Comparison of ENCODE assay signal across 8 cellular contexts in the genomic region with DNA sequence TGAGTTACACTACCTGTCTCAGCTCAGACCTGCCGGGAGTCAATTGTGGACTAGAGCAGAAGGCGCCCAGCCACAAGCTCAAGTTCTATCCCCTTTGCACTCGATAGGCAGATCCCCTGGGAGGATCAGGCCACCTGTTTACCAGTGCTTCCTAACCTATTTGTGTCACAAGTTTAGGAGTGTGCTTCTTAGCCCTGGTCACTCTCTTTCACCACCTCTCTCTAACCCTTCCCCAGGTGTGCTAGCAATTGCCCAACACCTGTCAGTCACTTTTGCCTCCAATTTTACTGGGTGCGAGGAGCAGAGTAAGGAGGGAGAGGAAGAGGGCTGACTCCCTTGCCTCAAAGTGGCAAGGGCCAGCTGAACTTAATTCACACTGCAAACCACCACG. TPM values are rescaled to one million over a fixed set of nuclear protein-coding genes. Genes with fewer than 3 reads are reported as not detected.
A peak's percentile ranks its signal among the peaks of the same experiment; 100 is the strongest.
DNase-seq lines count a peak whose midpoint lies in the region; ATAC-seq and TF ChIP-seq lines count a peak whose summit lies in the region.

No MANE protein-coding gene starts in this region.

- intact Hi-C loops in activated CD4-positive, alpha-beta memory T cell treated with anti-CD3 and anti-CD28 coated beads for 36 hours (cut with micrococcal nuclease), result loop anchor here (1.0 to 10.0 kb wide), 8 partner anchors 14 to 1257 kb away; partner anchors contain the start of genes AP5M1, ARID4A, EXOC5 and KIAA0586
- intact Hi-C loops in right cardiac atrium (cut with DNase I) (no loop called here), posterior cingulate gyrus (cut with DNase I) (loop anchor here (5.0 kb wide), 1 partner anchor 122 kb away; the partner anchor contains the start of genes AP5M1 and EXOC5)

- TF ChIP-seq CTCF in GM10248 (IDR thresholded peaks at IDR 0.05; ENCODE audit: control extremely low read depth, extremely low read depth, low read depth, missing control alignments), result no peak

- POLR2A ChIA-PET in GM10248 (lab: Yijun Ruan, JAX), result no interaction called here
- POLR2A ChIA-PET in activated CD4-positive, alpha-beta memory T cell treated with anti-CD3 and anti-CD28 coated beads for 36 hours (lab: Charles Lee), result interaction anchor here (0.7 kb wide), 1 partner anchor 121 kb away, joined by 8 read pairs; the partner anchor contains the start of genes AP5M1 and EXOC5

- CTCF ChIA-PET in GM10248 (lab: Yijun Ruan, JAX), result interaction anchor here (1.2 to 3.2 kb wide), 4 partner anchors 9 to 95 kb away, joined by 3 to 16 read pairs (median 7); no protein-coding TSS in a partner anchor
- CTCF ChIA-PET in activated CD4-positive, alpha-beta memory T cell treated with anti-CD3 and anti-CD28 coated beads for 36 hours (lab: Charles Lee), result interaction anchor here (0.6 to 1.2 kb wide), 2 partner anchors 121 to 1257 kb away, joined by 3 to 4 read pairs; partner anchors contain the start of genes AP5M1 and EXOC5

- no peaks in the 10 kb centered on the region for H3K9me3 ChIP-seq in right cardiac atrium (ENCODE audit: control insufficient read depth, low read length)

- peak; percentile 21 for DNase-seq in GM10248 (ENCODE audit: extremely low spot score)
- DNase-seq in activated CD4-positive, alpha-beta memory T cell treated with anti-CD3 and anti-CD28 coated beads for 36 hours, result no peak
- DNase-seq in right cardiac atrium, result no peak
- DNase-seq in posterior cingulate gyrus, result no peak
- no peak for DNase-seq in NOMO-1 treated with dmso at 0.1 percent for 144 hours (lab: John Stamatoyannopoulos, UW; ENCODE audit: unreplicated experiment)
- no peak for DNase-seq in NCI-H2196 treated with DMSO at 0.1 percent for 48 hours (lab: John Stamatoyannopoulos, UW; ENCODE audit: unreplicated experiment)

- 43% methylated on average over 5 of the region's 5 CpGs for WGBS in right cardiac atrium

- H3K27ac ChIP-seq in right cardiac atrium (ENCODE audit: low read length) (peak overlapping the region; percentile 64), skin epidermis (peak overlapping the region; percentile 13 to 97 (median 92))

- no peaks in the 10 kb centered on the region for H3K27me3 ChIP-seq in right cardiac atrium (ENCODE audit: control insufficient read depth, insufficient read depth)

- H3K27me3 Mint-ChIP-seq in activated CD4-positive, alpha-beta memory T cell treated with anti-CD3 and anti-CD28 coated beads for 36 hours, result no peaks in the 10 kb centered on the region

- ATAC-seq in HG03095 (IDR thresholded peaks at IDR 0.05; ENCODE audit: unreplicated experiment) (peak; percentile 2), right cardiac atrium (no peak)

- H3K36me3 Mint-ChIP-seq in activated CD4-positive, alpha-beta memory T cell treated with anti-CD3 and anti-CD28 coated beads for 36 hours, result peaks cover 9% of the 10 kb centered on the region

- H3K4me3 ChIP-seq in right cardiac atrium (ENCODE audit: low read length), result peak overlapping the region; percentile 70
- peak overlapping the region; percentile 61 to 93 (median 85) for H3K4me3 ChIP-seq in skin epidermis

- H3K9me3 Mint-ChIP-seq in activated CD4-positive, alpha-beta memory T cell treated with anti-CD3 and anti-CD28 coated beads for 36 hours, result no peaks in the 10 kb centered on the region

- H3K4me1 Mint-ChIP-seq in activated CD4-positive, alpha-beta memory T cell treated with anti-CD3 and anti-CD28 coated beads for 36 hours (ENCODE audit: low read depth), result peaks cover 42% of the 10 kb centered on the region

- peaks cover 3% of the 10 kb centered on the region for H3K4me1 ChIP-seq in right cardiac atrium (ENCODE audit: control insufficient read depth, insufficient read depth, low read length)

- peak overlapping the region; percentile 82 for H3K4me3 Mint-ChIP-seq in activated CD4-positive, alpha-beta memory T cell treated with anti-CD3 and anti-CD28 coated beads for 36 hours

- H3K27ac Mint-ChIP-seq in activated CD4-positive, alpha-beta memory T cell treated with anti-CD3 and anti-CD28 coated beads for 36 hours, result peak overlapping the region; percentile 92

RNA-seq across cellular contexts. Expression of gene NAA30, which starts 0.7 kb away (rescaled TPM):
- total RNA-seq in activated CD4-positive, alpha-beta memory T cell treated with anti-CD3 and anti-CD28 coated beads for 36 hours, result 10 to 100 TPM; 14.4 to 16.9 TPM
- total RNA-seq in right cardiac atrium, result 10 to 100 TPM; 20.3 to 23.8 (median 23.3) TPM
- polyA plus RNA-seq in right cardiac atrium, result 9.1 TPM

Comparison
In these comparisons a context has a peak if more than half of its experiments do, and no peak if none do; other contexts are left out.
1. intact Hi-C loops: an anchor here in activated CD4-positive, alpha-beta memory T cell treated with anti-CD3 and anti-CD28 coated beads for 36 hours (1.0 to 10.0 kb wide) and posterior cingulate gyrus (5.0 kb wide); none called in right cardiac atrium.